18 cellular contexts compared by ENCODE assay signal in the genomic region with DNA sequence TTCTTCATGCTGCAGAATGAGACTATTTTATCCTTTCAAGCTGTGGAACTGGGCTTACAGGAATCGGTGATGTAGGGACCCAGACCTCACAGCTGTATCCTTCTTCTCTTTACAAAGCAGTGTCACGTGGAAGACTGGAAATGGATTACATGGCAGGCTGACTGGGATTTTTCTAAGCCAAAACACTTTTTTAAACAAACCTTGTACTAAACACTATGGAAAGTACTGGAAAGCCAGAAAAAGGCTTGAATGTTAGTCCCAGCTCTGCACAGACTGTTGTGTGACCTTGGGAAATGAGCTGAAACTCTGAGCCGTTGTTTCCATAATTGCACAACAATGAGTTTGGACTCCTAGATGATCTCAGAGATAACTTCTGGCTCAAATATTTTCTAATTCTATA. TPM values are rescaled to one million over a fixed set of nuclear protein-coding genes. Genes with fewer than 3 reads are reported as not detected.
DNase-seq lines count a peak whose midpoint lies in the region; TF ChIP-seq lines count a peak whose summit lies in the region.
"Had no signal": no experiment of that assay in that cellular context is flagged by ENCODE, and none has a peak within 500 bp of the region (broad histone marks: within the 10 kb centered on the region; RNA-seq: fewer than 3 reads in every experiment).

No MANE protein-coding gene starts in this region.

- no peaks in the 10 kb centered on the region for H4K20me1 ChIP-seq in neural progenitor cell (ENCODE audit: low read depth)

- H3F3A ChIP-seq in neural progenitor cell (ENCODE audit: low read depth), result peaks cover 5% of the 10 kb centered on the region

- no peaks in the 10 kb centered on the region for H3K9me3 ChIP-seq in neural progenitor cell (ENCODE audit: low read depth)
- H3K9me3 ChIP-seq: Caco-2, MG63 had no signal

- peaks cover 10% of the 10 kb centered on the region for H3K4me1 ChIP-seq in neural progenitor cell
- H3K4me1 ChIP-seq: Caco-2 had no signal

- peak overlapping the region; percentile 64 for H2AFZ ChIP-seq in neural progenitor cell (replicated peaks)

- H3K36me3 Mint-ChIP-seq in neural progenitor cell, result no peaks in the 10 kb centered on the region
- H3K36me3 Mint-ChIP-seq: CD4-positive, CD25-positive, alpha-beta regulatory T cell had no signal

- no peak overlapping the region for H3K9ac ChIP-seq in neural progenitor cell
- H3K9ac ChIP-seq: KMS-11 had no signal

- peak; percentile 44 for DNase-seq in NCI-H2227 treated with DMSO at 0.1 percent for 48 hours (lab: John Stamatoyannopoulos, UW)
- peak; percentile 52 for DNase-seq in amniotic epithelial cell (ENCODE audit: low read depth)
- peak; percentile 37 for DNase-seq in fibroblast of the aortic adventitia (ENCODE audit: low read depth)
- peak; percentile 23 for DNase-seq in neural progenitor cell (ENCODE audit: low spot score)
- no peak for DNase-seq in SKM-1 treated with dmso at 0.1 percent for 144 hours (lab: John Stamatoyannopoulos, UW; ENCODE audit: unreplicated experiment)
- DNase-seq in G401 (ENCODE audit: low spot score), result no peak
- no peak for DNase-seq in CD1c-positive myeloid dendritic cell (ENCODE audit: extremely low spot score)
- DNase-seq in inferior parietal cortex (ENCODE audit: extremely low spot score), result no peak
- DNase-seq: Caco-2; CD4-positive, CD25-positive, alpha-beta regulatory T cell; DMS53; MG63; NCI-H1092 treated with DMSO at 0.1 percent for 48 hours; NCI-H1694; NCI-H345; NCI-H526; SHP77 treated with DMSO at 0.1 percent for 48 hours had no signal

- no peak overlapping the region for H3K27ac ChIP-seq in neural progenitor cell
- H3K27ac ChIP-seq: KMS-11 had no signal

- no peaks in the 10 kb centered on the region for H3K9me3 Mint-ChIP-seq in neural progenitor cell

- no peak overlapping the region for H3K4me2 ChIP-seq in neural progenitor cell
- H3K4me2 ChIP-seq: KMS-11 had no signal

- H3K4me1 Mint-ChIP-seq in neural progenitor cell, result peaks cover 9% of the 10 kb centered on the region
- H3K4me1 Mint-ChIP-seq: CD4-positive, CD25-positive, alpha-beta regulatory T cell had no signal

- no peaks in the 10 kb centered on the region for H3K79me2 ChIP-seq in neural progenitor cell (ENCODE audit: low read depth)

- in situ Hi-C loops in G401 (cut with HindIII; ENCODE audit: low sequenced_read_pairs), result no loop called here

- H3K27ac Mint-ChIP-seq in neural progenitor cell, result peak overlapping the region; percentile 57
- H3K27ac Mint-ChIP-seq: CD4-positive, CD25-positive, alpha-beta regulatory T cell had no signal

- H3K4me3 Mint-ChIP-seq in neural progenitor cell, result no peak overlapping the region
- H3K4me3 Mint-ChIP-seq: CD4-positive, CD25-positive, alpha-beta regulatory T cell had no signal

- H3K27me3 Mint-ChIP-seq in neural progenitor cell (ENCODE audit: insufficient read depth, low read depth), result no peaks in the 10 kb centered on the region

- H3K36me3 ChIP-seq in neural progenitor cell, result no peaks in the 10 kb centered on the region
- H3K36me3 ChIP-seq: MG63 had no signal

- H3K4me3 ChIP-seq in fibroblast of the aortic adventitia (ENCODE audit: low read depth, low read length), result no peak overlapping the region
- H3K4me3 ChIP-seq in neural progenitor cell, result no peak overlapping the region
- H3K4me3 ChIP-seq: MG63 had no signal

- no peaks in the 10 kb centered on the region for H3K27me3 ChIP-seq in neural progenitor cell
- H3K27me3 ChIP-seq: MG63 had no signal

- TF ChIP-seq CTCF in fibroblast of the aortic adventitia (IDR thresholded peaks at IDR 0.05; ENCODE audit: insufficient read depth, low read length) (no peak), neural progenitor cell (IDR thresholded peaks at IDR 0.05) (no peak)

RNA-seq across cellular contexts. Expression of a gene that starts 7.6 kb away (rescaled TPM):
- total RNA-seq in fibroblast of the aortic adventitia (ENCODE audit: low replicate concordance), result 1.9 and 7.8 TPM in 2 replicates
- 17.2 and 19.4 TPM in 2 replicates for total RNA-seq in neural progenitor cell (ENCODE audit: low replicate concordance)
- 2.7 and 7.7 TPM in 2 replicates for total RNA-seq in G401 (2014; rRNA removed; shearing (Covaris generic))

Comparison
In these comparisons a context has a peak if more than half of its experiments do, and no peak if none do; other contexts are left out.
1. DNase-seq: peak in NCI-H2227 treated with DMSO at 0.1 percent for 48 hours (single experiment), amniotic epithelial cell (single experiment), fibroblast of the aortic adventitia (single experiment) and neural progenitor cell (single experiment); none in SKM-1 treated with dmso at 0.1 percent for 144 hours (single experiment), G401 (single experiment), CD1c-positive myeloid dendritic cell (single experiment) and inferior parietal cortex (single experiment).